In the genomic region with DNA sequence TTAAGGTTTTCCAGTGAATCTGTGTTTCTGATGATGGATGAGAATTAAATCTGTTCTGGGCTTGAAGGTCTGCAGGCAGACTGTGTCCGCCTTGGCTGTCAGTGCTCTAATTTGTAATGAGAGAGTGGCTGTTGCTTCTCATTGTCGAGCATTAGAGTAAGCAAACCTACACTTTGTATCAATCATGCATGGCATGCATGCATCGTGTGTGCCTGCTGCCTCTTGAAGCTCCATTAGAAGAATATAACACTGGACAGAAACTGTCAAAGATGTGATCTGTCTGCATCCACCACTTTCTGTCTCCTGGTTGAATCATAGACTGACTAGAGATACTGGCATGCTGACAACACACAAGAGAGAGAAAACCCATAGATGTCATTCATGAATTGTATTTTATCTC, we compare ENCODE assay signal across 16 cellular contexts.
"Had no signal": no experiment of that assay in that cellular context is flagged by ENCODE, and none has a peak within 500 bp of the region (broad histone marks: within the 10 kb centered on the region; RNA-seq: fewer than 3 reads in every experiment).

No MANE protein-coding gene starts in this region.

- ATAC-seq: foreskin keratinocyte; lower lobe of right lung; right lobe of liver; stimulated activated effector memory CD8-positive, alpha-beta T cell treated with anti-CD3 and anti-CD28 coated beads, Interleukin-12 subunit alpha, Interleukin-12 subunit beta, amount 100 ng/mL, for 72 hours; stimulated activated naive CD8-positive, alpha-beta T cell treated with anti-CD3 and anti-CD28 coated beads, Interleukin-15, Interleukin-2, amounts not matched to agents 100 U/mL and 50 U/mL, for 24 hours; upper lobe of right lung had no signal

- H3K4me3 ChIP-seq: left ventricle myocardium inferior, lower lobe of right lung, prostate gland, right lobe of liver, suprapubic skin, tibial artery, upper lobe of right lung, vagina had no signal

- DNase-seq: erythroblast; immature natural killer cell; left ventricle myocardium inferior; lower lobe of right lung; naive B cell; right lobe of liver; stimulated activated CD4-positive, alpha-beta T cell treated with anti-CD3 and anti-CD28 coated beads, Interleukin-4, amount 100 ng/mL, for 1 hour; stimulated activated CD8-positive, alpha-beta memory T cell treated with anti-CD3 and anti-CD28 coated beads, Interleukin-4, amount 100 ng/mL, for 48 hours; stimulated activated naive CD8-positive, alpha-beta T cell treated with anti-CD3 and anti-CD28 coated beads, Interleukin-15, Interleukin-2, amounts not matched to agents 100 U/mL and 50 U/mL, for 24 hours; tibial artery; upper lobe of right lung had no signal
